22 cellular contexts compared by ENCODE assay signal in the genomic region with DNA sequence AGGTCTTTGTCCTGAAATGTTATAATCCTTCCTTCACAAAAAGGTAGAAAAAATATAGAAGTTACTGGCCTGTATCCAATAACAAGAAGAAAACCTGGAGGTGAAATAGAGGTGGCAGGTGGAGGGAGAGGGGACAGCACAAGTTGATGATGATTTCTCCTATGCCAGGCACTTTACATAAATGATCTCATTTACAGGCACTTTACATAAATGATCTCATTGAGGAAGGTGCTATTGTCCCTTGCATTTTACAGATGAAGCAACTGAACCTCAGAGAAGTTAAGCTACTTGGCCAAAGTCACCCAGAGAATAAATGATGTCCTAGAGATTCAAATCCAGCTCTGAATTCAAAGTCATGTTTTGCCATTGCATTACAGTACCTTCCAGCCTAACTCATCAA.
"Had no signal": no experiment of that assay in that cellular context is flagged by ENCODE, and none has a peak within 500 bp of the region (broad histone marks: within the 10 kb centered on the region; RNA-seq: fewer than 3 reads in every experiment).

No MANE protein-coding gene starts in this region.

- H3K4me3 ChIP-seq: esophagus muscularis mucosa, smooth muscle cell, thoracic aorta, upper lobe of left lung had no signal

- H3K36me3 ChIP-seq: esophagus muscularis mucosa, thoracic aorta, upper lobe of left lung had no signal

- H3K4me1 Mint-ChIP-seq: activated B cell treated with CpG ODN at 0.5 μM for 24 hours; neural crest cell; stimulated activated memory B cell treated with anti-CD40 and anti-IgM and Interleukin-4, amounts not matched to agents 10 μg/mL and 1 μg/mL and 100 μg/mL, for 72 hours had no signal

- H3K9me3 Mint-ChIP-seq: activated B cell treated with CpG ODN at 0.5 μM for 24 hours; activated naive CD4-positive, alpha-beta T cell treated with anti-CD3 and anti-CD28 coated beads, Interleukin-2, amount 50 U/mL, for 72 hours; activated T-cell treated with anti-CD3 and anti-CD28 coated beads, Interleukin-2, amount 50 U/mL, for 24 hours; activated T-helper 17 cell treated with anti-CD3 and anti-CD28 coated beads, Interleukin-2, amount 50 U/mL, for 72 hours; effector memory CD8-positive, alpha-beta T cell; neural crest cell; stimulated activated memory B cell treated with anti-CD40 and anti-IgM and Interleukin-4, amounts not matched to agents 10 μg/mL and 1 μg/mL and 100 μg/mL, for 72 hours; T-cell had no signal

- H3K36me3 Mint-ChIP-seq: activated naive CD4-positive, alpha-beta T cell treated with anti-CD3 and anti-CD28 coated beads, Interleukin-2, amount 50 U/mL, for 72 hours; stimulated activated memory B cell treated with anti-CD40 and anti-IgM and Interleukin-4, amounts not matched to agents 10 μg/mL and 1 μg/mL and 100 μg/mL, for 72 hours; T-cell had no signal

- FAIRE-seq: frontal cortex, TTC549 had no signal

- H3K27me3 Mint-ChIP-seq: activated B cell treated with CpG ODN at 0.5 μM for 24 hours; activated CD4-positive, alpha-beta T cell treated with anti-CD3 and anti-CD28 coated beads for 36 hours; activated T-helper 17 cell treated with anti-CD3 and anti-CD28 coated beads, Interleukin-2, amount 50 U/mL, for 72 hours; stimulated activated memory B cell treated with anti-CD40 and anti-IgM and Interleukin-4, amounts not matched to agents 10 μg/mL and 1 μg/mL and 100 μg/mL, for 72 hours had no signal

- H3K4me2 ChIP-seq: smooth muscle cell had no signal

- H3K4me3 Mint-ChIP-seq: activated B cell treated with CpG ODN at 0.5 μM for 24 hours; activated CD4-positive, alpha-beta T cell treated with anti-CD3 and anti-CD28 coated beads for 36 hours; activated T-cell treated with anti-CD3 and anti-CD28 coated beads, Interleukin-2, amount 50 U/mL, for 24 hours; activated T-helper 17 cell treated with anti-CD3 and anti-CD28 coated beads, Interleukin-2, amount 50 U/mL, for 72 hours; effector memory CD8-positive, alpha-beta T cell; neural crest cell; stimulated activated memory B cell treated with anti-CD40 and anti-IgM and Interleukin-4, amounts not matched to agents 10 μg/mL and 1 μg/mL and 100 μg/mL, for 72 hours; T-cell had no signal

- H3K9me3 ChIP-seq: esophagus muscularis mucosa, thoracic aorta, upper lobe of left lung had no signal

- H3K27ac Mint-ChIP-seq: activated B cell treated with CpG ODN at 0.5 μM for 24 hours; activated CD4-positive, alpha-beta T cell treated with anti-CD3 and anti-CD28 coated beads for 36 hours; activated naive CD4-positive, alpha-beta T cell treated with anti-CD3 and anti-CD28 coated beads, Interleukin-2, amount 50 U/mL, for 72 hours; activated T-cell treated with anti-CD3 and anti-CD28 coated beads, Interleukin-2, amount 50 U/mL, for 24 hours; activated T-helper 17 cell treated with anti-CD3 and anti-CD28 coated beads, Interleukin-2, amount 50 U/mL, for 72 hours; effector memory CD8-positive, alpha-beta T cell; stimulated activated memory B cell treated with anti-CD40 and anti-IgM and Interleukin-4, amounts not matched to agents 10 μg/mL and 1 μg/mL and 100 μg/mL, for 72 hours; T-cell had no signal

- ATAC-seq: activated CD4-positive, alpha-beta T cell treated with anti-CD3 and anti-CD28 coated beads for 36 hours; activated naive CD4-positive, alpha-beta T cell treated with anti-CD3 and anti-CD28 coated beads, Interleukin-2, amount 50 U/mL, for 72 hours; activated T-helper 17 cell treated with anti-CD3 and anti-CD28 coated beads, Interleukin-2, amount 50 U/mL, for 72 hours; effector memory CD8-positive, alpha-beta T cell; stimulated activated memory B cell treated with anti-CD40 and anti-IgM and Interleukin-4, amounts not matched to agents 10 μg/mL and 1 μg/mL and 100 μg/mL, for 72 hours; T-cell had no signal

- DNase-seq: activated B cell treated with CpG ODN at 0.5 μM for 24 hours; activated CD4-positive, alpha-beta T cell treated with anti-CD3 and anti-CD28 coated beads for 36 hours; activated CD4-positive, alpha-beta T cell treated with anti-CD3 and anti-CD28 coated beads, Interleukin-2, amount 50 U/mL, for 4 hours; activated CD8-positive, alpha-beta memory T cell treated with anti-CD3 and anti-CD28 coated beads for 24 hours; activated CD8-positive, alpha-beta memory T cell treated with anti-CD3 and anti-CD28 coated beads, Interleukin-2, amount 50 U/mL, for 4 hours; activated T-cell treated with anti-CD3 and anti-CD28 coated beads, Interleukin-2, amount 50 U/mL, for 24 hours; central memory CD4-positive, alpha-beta T cell; effector memory CD8-positive, alpha-beta T cell; glutamatergic neuron; occipital lobe; stimulated activated CD4-positive, alpha-beta T cell treated with anti-CD3 and anti-CD28 coated beads, Interleukin-15, amount 100 ng/mL, for 24 hours; T-cell had no signal

- H3K27ac ChIP-seq: thoracic aorta had no signal
